Comparison of ENCODE assay signal across 26 cellular contexts in genomic region chr2:119448427-119449141, GRCh38.
"Had no signal": no experiment of that assay in that cellular context is flagged by ENCODE, and none has a peak within 500 bp of the region (broad histone marks: within the 10 kb centered on the region; RNA-seq: fewer than 3 reads in every experiment).

No MANE protein-coding gene starts in this region.

- DNase-seq: activated B cell treated with CpG ODN at 0.5 μM for 24 hours; activated CD4-positive, alpha-beta T cell treated with anti-CD3 and anti-CD28 coated beads, Interleukin-2, amount 10 ng/mL, durations not matched to agents 24 days and 14 days; activated CD4-positive, alpha-beta T cell treated with anti-CD3 and anti-CD28 coated beads, Interleukin-2, amount 50 U/mL, for 48 hours; activated CD8-positive, alpha-beta T cell treated with anti-CD3 and anti-CD28 coated beads, Interleukin-2, amount 10 ng/mL, durations not matched to agents 7 days and 5 days; activated gamma-delta T cell; activated naive CD4-positive, alpha-beta T cell treated with anti-CD3 and anti-CD28 coated beads for 36 hours; activated naive CD8-positive, alpha-beta T cell treated with anti-CD3 and anti-CD28 coated beads, Interleukin-2, amount 50 U/mL, for 24 hours; activated T-cell treated with anti-CD3 and anti-CD28 coated beads, Interleukin-2, amount 50 U/mL, for 24 hours; anterior cingulate cortex; caudate nucleus; cerebellar nuclear complex; MM.1S; NCI-H1417; NCI-H146; NCI-H187; NCI-H2107; NCI-H2171; NCI-H510A; NCI-H526; OCI-M1; Right ventricle myocardium superior; SW 1271; T-helper 1 cell; T-helper 2 cell; T-helper 9 cell had no signal

- H3K27ac ChIP-seq: VCaP had no signal
